Comparison of ENCODE assay signal across 1 cellular context in genomic region chr15:40238927-40239591, GRCh38.
A peak's percentile ranks its signal among the peaks of the same experiment; 100 is the strongest.
TF ChIP-seq lines count a peak whose summit lies in the region.

PAK6 (plus strand) TSS chr15:40239063; CDS start chr15:40264786, 25,723 bp downstream.

TF ChIP-seq in HepG2, 621 proteins besides CTCF, POLR2A, EP300 and RAD21 (continued from another document):
- peak; percentile 29; the same call in 1 of the 2 replicates for TF ChIP-seq ZNF687 (CRISPR knock-in tag; IDR thresholded peaks at IDR 0.05)
- TF ChIP-seq ATF7 (IDR thresholded peaks at IDR 0.05), result peak; percentile 23; the same call in 1 of the 2 replicates
- TF ChIP-seq ATF7 (CRISPR knock-in tag; IDR thresholded peaks at IDR 0.05), result no peak
- no peak for TF ChIP-seq CEBPB (IDR thresholded peaks at IDR 0.05; ENCODE audit: borderline replicate concordance, low read depth, low read length)
TF ChIP-seq in HepG2: peak in this region for 3.
